ENCODE assay signal across 8 cellular contexts in the genomic region with DNA sequence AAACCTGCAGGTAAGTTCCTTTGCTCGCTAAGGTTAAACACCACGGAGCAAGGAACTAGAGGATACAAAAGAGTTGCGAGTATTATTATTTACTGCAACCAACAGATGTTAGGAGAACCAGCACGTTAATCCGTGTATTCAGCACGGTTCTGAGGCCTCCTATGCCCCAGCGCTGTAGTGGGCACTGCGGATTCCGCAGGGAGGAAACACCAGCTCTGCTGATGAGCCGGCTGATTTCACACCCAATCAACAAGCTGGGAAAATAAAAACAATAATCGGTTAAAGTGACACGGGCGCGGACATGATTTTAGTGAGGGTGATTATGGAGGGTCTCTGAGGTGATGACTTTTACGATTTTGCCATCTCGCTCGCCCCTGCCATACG. TPM values are rescaled to one million over a fixed set of nuclear protein-coding genes. Genes with fewer than 3 reads are reported as not detected.
A peak's percentile ranks its signal among the peaks of the same experiment; 100 is the strongest.
DNase-seq lines count a peak whose midpoint lies in the region; ATAC-seq and TF ChIP-seq lines count a peak whose summit lies in the region.

No MANE protein-coding gene starts in this region.

- H3K36me3 ChIP-seq in rectal smooth muscle tissue (ENCODE audit: control insufficient read depth, insufficient read depth, low read length) (no peaks in the 10 kb centered on the region), Karpas-422 (ENCODE audit: insufficient read depth, low read length) (no peaks in the 10 kb centered on the region)

- CTCF ChIA-PET in RWPE1 (lab: Yijun Ruan, JAX), result interaction anchor here (0.6 to 1.8 kb wide), 4 partner anchors 10 to 492 kb away, joined by 3 to 8 read pairs (median 3); no protein-coding TSS in a partner anchor

- H3K4me3 ChIP-seq in fibroblast of villous mesenchyme (ENCODE audit: low read depth, low read length), result peak overlapping the region; percentile 74
- H3K4me3 ChIP-seq in rectal smooth muscle tissue (ENCODE audit: low read length), result peak overlapping the region; percentile 95
- no peak overlapping the region for H3K4me3 ChIP-seq in Karpas-422 (ENCODE audit: low read length)

- H3K27ac ChIP-seq in RWPE1, result peak overlapping the region; percentile 75
- H3K27ac ChIP-seq in rectal smooth muscle tissue (ENCODE audit: low read depth, low read length), result peak overlapping the region; percentile 69
- no peak overlapping the region for H3K27ac ChIP-seq in Karpas-422 (ENCODE audit: low read length)

- H3K9me3 ChIP-seq in Karpas-422 (ENCODE audit: low read length), result no peaks in the 10 kb centered on the region

- H3K4me1 ChIP-seq in rectal smooth muscle tissue (ENCODE audit: control insufficient read depth, insufficient read depth, low read length) (no peaks in the 10 kb centered on the region), Karpas-422 (ENCODE audit: low read length) (no peaks in the 10 kb centered on the region)

- no peaks in the 10 kb centered on the region for H3K27me3 ChIP-seq in rectal smooth muscle tissue (ENCODE audit: control insufficient read depth, insufficient read depth, low read length)
- no peaks in the 10 kb centered on the region for H3K27me3 ChIP-seq in Karpas-422 (ENCODE audit: low read length)

- H3K9ac ChIP-seq in rectal smooth muscle tissue (ENCODE audit: low read length) (peak overlapping the region; percentile 51), Karpas-422 (ENCODE audit: low read length) (no peak overlapping the region)

- H3K79me2 ChIP-seq in Karpas-422 (ENCODE audit: low read length), result no peaks in the 10 kb centered on the region

- no peak overlapping the region for H3K4me2 ChIP-seq in Karpas-422 (ENCODE audit: low read depth, low read length, poor library complexity, severe bottlenecking)

- DNase-seq in RWPE1 (ENCODE audit: low spot score), result no peak
- DNase-seq in fibroblast of villous mesenchyme (ENCODE audit: low read depth), result no peak
- no peak for DNase-seq in stimulated activated naive CD4-positive, alpha-beta T cell treated with Interleukin-2 at 50 U/mL for 16 hours (lab: John Stamatoyannopoulos, UW)
- no peak for DNase-seq in NCI-H1436 (lab: John Stamatoyannopoulos, UW)
- DNase-seq in Karpas-422, result no peak
- DNase-seq in germinal center (ENCODE audit: low spot score), result no peak

- H2AFZ ChIP-seq in Karpas-422 (ENCODE audit: low read length), result no peak overlapping the region

- peak; percentile 9 for ATAC-seq in GM18873 (IDR thresholded peaks at IDR 0.05; ENCODE audit: low FRiP score, unreplicated experiment)

- no peaks in the 10 kb centered on the region for H3K9me2 ChIP-seq in Karpas-422 (replicated peaks; ENCODE audit: insufficient read depth, low read length)

- POLR2A ChIA-PET in RWPE1 (lab: Yijun Ruan, JAX; ENCODE audit: low non-redundant PET), result no interaction called here

- H4K20me1 ChIP-seq in Karpas-422 (ENCODE audit: insufficient read depth, low read depth, low read length), result no peaks in the 10 kb centered on the region

- TF ChIP-seq CTCF in RWPE1 (conservative IDR thresholded peaks at IDR 0.05; ENCODE audit: low read depth) (no peak), fibroblast of villous mesenchyme (IDR thresholded peaks at IDR 0.05; ENCODE audit: insufficient read depth, low read depth, low read length) (no peak)

RNA-seq across cellular contexts. Expression of gene PRELID2, which starts 0.7 kb away (rescaled TPM):
- 23.2 and 35.0 TPM in 2 replicates for total RNA-seq in fibroblast of villous mesenchyme
- total RNA-seq in Karpas-422 (2014; rRNA removed; shearing (Covaris generic); ENCODE audit: low replicate concordance), result not detected in 2 replicates

RNA-seq across cellular contexts. Expression of gene GRXCR2, which starts 37.0 kb away (rescaled TPM):
- total RNA-seq in fibroblast of villous mesenchyme, result not detected in 2 replicates
- total RNA-seq in Karpas-422 (2014; rRNA removed; shearing (Covaris generic); ENCODE audit: low replicate concordance), result not detected in 2 replicates

Comparison
In these comparisons a context has a peak if more than half of its experiments do, and no peak if none do; other contexts are left out.
1. RNA of gene PRELID2, which starts 0.7 kb away (total RNA-seq): 23.2 to 35.0 TPM in fibroblast of villous mesenchyme; not detected in Karpas-422; every median in the first group is over 10 times any median in the second.